Comparison of ENCODE assay signal across 25 cellular contexts in genomic region chr16:14606102-14606501, GRCh38. TPM values are rescaled to one million over a fixed set of nuclear protein-coding genes. Genes with fewer than 3 reads are reported as not detected.
A peak's percentile ranks its signal among the peaks of the same experiment; 100 is the strongest.
DNase-seq lines count a peak whose midpoint lies in the region; ATAC-seq and TF ChIP-seq lines count a peak whose summit lies in the region.
"Had no signal": no experiment of that assay in that cellular context is flagged by ENCODE, and none has a peak within 500 bp of the region (broad histone marks: within the 10 kb centered on the region; RNA-seq: fewer than 3 reads in every experiment).

No MANE protein-coding gene starts in this region.

- no peak for TF ChIP-seq CTCF in DOHH2 (IDR thresholded peaks at IDR 0.05; ENCODE audit: low read depth, low read length, poor library complexity, severe bottlenecking)

- peak overlapping the region; percentile 84 for H3K4me3 ChIP-seq in DOHH2 (ENCODE audit: low read length)
- H3K4me3 ChIP-seq: GM23338, heart right ventricle had no signal

- peak; percentile 51 for DNase-seq in left kidney (ENCODE audit: low read depth, low spot score)
- no peak for DNase-seq in hepatic stellate cell (ENCODE audit: low spot score)
- no peak for DNase-seq in midbrain (lab: John Stamatoyannopoulos, UW)
- no peak for DNase-seq in NCI-H2196 treated with DMSO at 0.1 percent for 48 hours (lab: John Stamatoyannopoulos, UW; ENCODE audit: unreplicated experiment)
- no peak for DNase-seq in naive thymus-derived CD8-positive, alpha-beta T cell
- DNase-seq: activated CD4-positive, alpha-beta T cell treated with anti-CD3 and anti-CD28 coated beads, Interleukin-2, amount 50 U/mL, for 4 hours; activated CD8-positive, alpha-beta memory T cell treated with anti-CD3 and anti-CD28 coated beads, Interleukin-2, amount 50 U/mL, for 4 hours; activated naive CD8-positive, alpha-beta T cell treated with anti-CD3 and anti-CD28 coated beads for 36 hours; CD4-positive, CD25-positive, alpha-beta regulatory T cell; cerebellar nuclear complex; GF-D8; heart right ventricle; left ventricle myocardium superior; NCI-H1436 treated with DMSO at 0.1 percent for 48 hours; NCI-H526; posterior cingulate gyrus; T-helper 9 cell had no signal

- POLR2A ChIA-PET in naive thymus-derived CD8-positive, alpha-beta T cell (lab: Charles Lee) = no interaction called here

- peak overlapping the region; percentile 99 for H3K27ac ChIP-seq in DOHH2 (ENCODE audit: low read depth, low read length)
- H3K27ac ChIP-seq: heart right ventricle had no signal

- peaks cover 85% of the 10 kb centered on the region for H3K4me1 ChIP-seq in DOHH2 (ENCODE audit: control insufficient read depth, low read length)
- H3K4me1 ChIP-seq: heart right ventricle had no signal

- no peaks in the 10 kb centered on the region for H3K27me3 ChIP-seq in DOHH2 (ENCODE audit: control insufficient read depth, low read length)
- H3K27me3 ChIP-seq: heart right ventricle had no signal

- peaks cover 83% of the 10 kb centered on the region for H3K36me3 ChIP-seq in DOHH2 (ENCODE audit: control insufficient read depth, low read length)

- no peaks in the 10 kb centered on the region for H3K9me3 Mint-ChIP-seq in naive thymus-derived CD8-positive, alpha-beta T cell
- H3K9me3 Mint-ChIP-seq: activated naive CD8-positive, alpha-beta T cell treated with anti-CD3 and anti-CD28 coated beads for 36 hours; activated T-helper 2 cell treated with anti-CD3 and anti-CD28 coated beads, Interferon-gamma antibody, Interleukin-2, Interleukin-4, amounts not matched to agents 10 μg/mL and 5 μg/mL and 100 μg/mL, durations not matched to agents 14 hours and 24 hours and 36 hours; CD4-positive, CD25-positive, alpha-beta regulatory T cell; GM23338; neural crest cell; WTC11 had no signal

- H3K4me1 Mint-ChIP-seq in naive thymus-derived CD8-positive, alpha-beta T cell = peaks cover 0 to 5% (median 2%) of the 10 kb centered on the region in 4 donors

- no peaks in the 10 kb centered on the region for H3K9me2 ChIP-seq in DOHH2 (replicated peaks; ENCODE audit: control insufficient read depth, low read length)

- peaks cover 47% of the 10 kb centered on the region for H3F3A ChIP-seq in DOHH2 (ENCODE audit: control insufficient read depth, insufficient read depth)

- H4K20me1 ChIP-seq in DOHH2 (ENCODE audit: control insufficient read depth, insufficient read depth, low read depth, low read length) = no peaks in the 10 kb centered on the region

- peaks cover 17 to 88% (median 35%) of the 10 kb centered on the region in 3 donors for H3K36me3 Mint-ChIP-seq in naive thymus-derived CD8-positive, alpha-beta T cell

- no peaks in the 10 kb centered on the region for H3K27me3 Mint-ChIP-seq in naive thymus-derived CD8-positive, alpha-beta T cell
- H3K27me3 Mint-ChIP-seq: activated naive CD8-positive, alpha-beta T cell treated with anti-CD3 and anti-CD28 coated beads for 36 hours; CD4-positive, CD25-positive, alpha-beta regulatory T cell had no signal

- H3K4me3 Mint-ChIP-seq in naive thymus-derived CD8-positive, alpha-beta T cell = no peak overlapping the region
- H3K4me3 Mint-ChIP-seq: activated naive CD8-positive, alpha-beta T cell treated with anti-CD3 and anti-CD28 coated beads for 36 hours; CD4-positive, CD25-positive, alpha-beta regulatory T cell; GM23338; neural crest cell; WTC11 had no signal

- peaks cover 58% of the 10 kb centered on the region for H3K79me2 ChIP-seq in DOHH2 (ENCODE audit: control insufficient read depth, low read length)

- ATAC-seq in GM18909 (IDR thresholded peaks at IDR 0.05; ENCODE audit: poor library complexity, unreplicated experiment) (peak; percentile 50), HG03196 (IDR thresholded peaks at IDR 0.05; ENCODE audit: unreplicated experiment) (peak; percentile 38)
- ATAC-seq in naive thymus-derived CD8-positive, alpha-beta T cell = no peak
- ATAC-seq: GM23338, heart right ventricle, left ventricle myocardium superior, sciatic nerve, WTC11 had no signal

- H3K9me3 ChIP-seq in DOHH2 (ENCODE audit: control insufficient read depth, insufficient read depth, low read length) = no peaks in the 10 kb centered on the region
- H3K9me3 ChIP-seq: heart right ventricle had no signal

- H3K4me2 ChIP-seq in DOHH2 (ENCODE audit: low read length) = peak overlapping the region; percentile 98
- H3K4me2 ChIP-seq: GM23338 had no signal

- H3K27ac Mint-ChIP-seq in naive thymus-derived CD8-positive, alpha-beta T cell = no peak overlapping the region
- H3K27ac Mint-ChIP-seq: activated naive CD8-positive, alpha-beta T cell treated with anti-CD3 and anti-CD28 coated beads for 36 hours; activated T-helper 2 cell treated with anti-CD3 and anti-CD28 coated beads, Interferon-gamma antibody, Interleukin-2, Interleukin-4, amounts not matched to agents 10 μg/mL and 5 μg/mL and 100 μg/mL, durations not matched to agents 14 hours and 24 hours and 36 hours; GM23338; WTC11 had no signal

RNA-seq across cellular contexts. Expression of gene PARN, which starts 24.0 kb away (rescaled TPM):
- 10 to 100 TPM; 47.9 to 49.7 TPM for total RNA-seq in naive thymus-derived CD8-positive, alpha-beta T cell
- 10 to 100 TPM; 40.8 to 50.8 (median 44.0) TPM for polyA plus RNA-seq in naive thymus-derived CD8-positive, alpha-beta T cell

RNA-seq across cellular contexts. Expression of gene BFAR, which starts 26.6 kb away (rescaled TPM):
- total RNA-seq in naive thymus-derived CD8-positive, alpha-beta T cell = 10 to 100 TPM; 76.1 to 82.5 TPM
- polyA plus RNA-seq in naive thymus-derived CD8-positive, alpha-beta T cell = 10 to 100 TPM; 43.2 to 48.6 (median 46.5) TPM

Comparison
In these comparisons a context has a peak if more than half of its experiments do, and no peak if none do; other contexts are left out.
1. ATAC-seq: peak in GM18909 (single experiment) and HG03196 (single experiment); none in naive thymus-derived CD8-positive, alpha-beta T cell (0 of 2).